In the genomic region with DNA sequence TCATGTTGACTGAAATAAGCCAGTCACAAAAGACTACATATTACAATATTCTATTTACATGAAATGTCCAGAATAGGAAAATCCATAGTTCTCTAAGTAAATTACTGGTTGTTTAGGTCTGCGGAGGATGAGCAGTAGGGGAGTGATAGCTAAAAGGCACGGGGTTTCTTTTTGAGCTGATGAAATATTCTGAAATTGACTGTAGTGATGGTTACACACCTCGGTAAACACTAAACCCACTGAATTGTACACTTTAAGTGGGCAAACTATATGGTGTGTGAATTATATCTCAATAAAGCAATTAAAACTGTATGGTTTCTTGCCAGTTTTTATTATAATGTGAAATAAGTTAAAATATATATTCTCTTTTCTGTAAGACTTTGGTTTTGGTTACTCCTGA, we compare ENCODE assay signal across 34 cellular contexts.
"Had no signal": no experiment of that assay in that cellular context is flagged by ENCODE, and none has a peak within 500 bp of the region (broad histone marks: within the 10 kb centered on the region; RNA-seq: fewer than 3 reads in every experiment).

No MANE protein-coding gene starts in this region.

- DNase-seq: Karpas-422, Kasumi-1, MG63, MM.1S, MV-4-11, NCI-H1048, NCI-H1092, NCI-H1092 treated with DMSO at 0.1 percent for 48 hours, NCI-H1105, NCI-H1105 treated with DMSO at 0.1 percent for 48 hours, NCI-H1417, NCI-H1417 treated with DMSO at 0.1 percent for 48 hours, NCI-H1436, NCI-H1436 treated with DMSO at 0.1 percent for 48 hours, NCI-H146, NCI-H1694, NCI-H1694 treated with DMSO at 0.1 percent for 48 hours, NCI-H187, NCI-H187 treated with DMSO at 0.1 percent for 48 hours, NCI-H1930, NCI-H2029, NCI-H2029 treated with DMSO at 0.1 percent for 48 hours, NCI-H2081, NCI-H2081 treated with DMSO at 0.1 percent for 48 hours, NCI-H2107, NCI-H2171, NCI-H2171 treated with DMSO at 0.1 percent for 48 hours, NCI-H2227 treated with DMSO at 0.1 percent for 48 hours, NCI-H226, NCI-H345, NCI-H446, NCI-H446 treated with DMSO at 0.1 percent for 48 hours, NCI-H510A, NCI-H510A treated with DMSO at 0.1 percent for 48 hours had no signal

- H3K4me3 ChIP-seq: MG63 had no signal

- H3K9me3 ChIP-seq: MG63 had no signal

- H3K36me3 ChIP-seq: MG63 had no signal
